ENCODE assay signal across 22 cellular contexts in genomic region chr2:230696670-230697069, GRCh38. TPM values are rescaled to one million over a fixed set of nuclear protein-coding genes. Genes with fewer than 3 reads are reported as not detected.
DNase-seq lines count a peak whose midpoint lies in the region; ATAC-seq and TF ChIP-seq lines count a peak whose summit lies in the region.
"Had no signal": no experiment of that assay in that cellular context is flagged by ENCODE, and none has a peak within 500 bp of the region (broad histone marks: within the 10 kb centered on the region; RNA-seq: fewer than 3 reads in every experiment).

No MANE protein-coding gene starts in this region.

- intact Hi-C loops in activated T-helper 1 cell treated with anti-CD3 and anti-CD28 coated beads, Interleukin-12 subunit alpha, Interleukin-12 subunit beta, Interleukin-2, Interleukin-4 antibody, amounts not matched to agents 30 ng/mL and 10 ng/mL and 1 ng/mL, durations not matched to agents 14 hours and 24 hours and 36 hours (cut with micrococcal nuclease) = no loop called here
- intact Hi-C loops in spleen (cut with DNase I; ENCODE audit: low total_unique reads) = no loop called here

- H3K36me3 Mint-ChIP-seq in type B pancreatic cell = no peaks in the 10 kb centered on the region
- H3K36me3 Mint-ChIP-seq in activated T-helper 1 cell treated with anti-CD3 and anti-CD28 coated beads, Interleukin-12 subunit alpha, Interleukin-12 subunit beta, Interleukin-2, Interleukin-4 antibody, amounts not matched to agents 30 ng/mL and 10 ng/mL and 1 ng/mL, durations not matched to agents 14 hours and 24 hours and 36 hours (ENCODE audit: low read depth) = peaks cover 6% of the 10 kb centered on the region

- TF ChIP-seq CTCF in VCaP (conservative IDR thresholded peaks at IDR 0.05) (no peak), type B pancreatic cell (conservative IDR thresholded peaks at IDR 0.05) (no peak), spleen (IDR thresholded peaks at IDR 0.05 in 8 of 11, conservative IDR thresholded peaks at IDR 0.05 in 3 of 11) (no peak)

- no peaks in the 10 kb centered on the region for H3K4me1 Mint-ChIP-seq in type B pancreatic cell (ENCODE audit: unreplicated experiment)
- peaks cover 23% of the 10 kb centered on the region for H3K4me1 Mint-ChIP-seq in activated T-helper 1 cell treated with anti-CD3 and anti-CD28 coated beads, Interleukin-12 subunit alpha, Interleukin-12 subunit beta, Interleukin-2, Interleukin-4 antibody, amounts not matched to agents 30 ng/mL and 10 ng/mL and 1 ng/mL, durations not matched to agents 14 hours and 24 hours and 36 hours (ENCODE audit: low read depth)

- no peak for TF ChIP-seq POLR2A in spleen (IDR thresholded peaks at IDR 0.05)

- no peaks in the 10 kb centered on the region for H3K36me3 ChIP-seq in spleen

- H3K4me1 ChIP-seq in spleen = peaks cover 0 to 18% (median 0%) of the 10 kb centered on the region in 6 donors

- H3K9me3 Mint-ChIP-seq in type B pancreatic cell = peaks cover 6% of the 10 kb centered on the region
- H3K9me3 Mint-ChIP-seq in activated T-helper 1 cell treated with anti-CD3 and anti-CD28 coated beads, Interleukin-12 subunit alpha, Interleukin-12 subunit beta, Interleukin-2, Interleukin-4 antibody, amounts not matched to agents 30 ng/mL and 10 ng/mL and 1 ng/mL, durations not matched to agents 14 hours and 24 hours and 36 hours = peaks cover 4% of the 10 kb centered on the region
- H3K9me3 Mint-ChIP-seq: HFFc6 had no signal

- no peak overlapping the region for H3K4me3 Mint-ChIP-seq in type B pancreatic cell
- H3K4me3 Mint-ChIP-seq in activated T-helper 1 cell treated with anti-CD3 and anti-CD28 coated beads, Interleukin-12 subunit alpha, Interleukin-12 subunit beta, Interleukin-2, Interleukin-4 antibody, amounts not matched to agents 30 ng/mL and 10 ng/mL and 1 ng/mL, durations not matched to agents 14 hours and 24 hours and 36 hours = no peak overlapping the region
- H3K4me3 Mint-ChIP-seq: CD14-positive monocyte, HFFc6 had no signal

- ATAC-seq in esophagus mucosa (peak; percentile 54), HG03097 (IDR thresholded peaks at IDR 0.05; ENCODE audit: low FRiP score, unreplicated experiment) (no peak)
- ATAC-seq: Right ventricle myocardium inferior had no signal

- peak; percentile 4 for DNase-seq in activated CD8-positive, alpha-beta memory T cell treated with anti-CD3 and anti-CD28 coated beads, Interleukin-2, amount 50 U/mL, for 48 hours
- no peak for DNase-seq in activated CD8-positive, alpha-beta memory T cell treated with anti-CD3 and anti-CD28 coated beads for 24 hours
- no peak for DNase-seq in type B pancreatic cell (ENCODE audit: extremely low spot score, unreplicated experiment)
- no peak for DNase-seq in activated T-helper 1 cell treated with anti-CD3 and anti-CD28 coated beads, Interleukin-12 subunit alpha, Interleukin-12 subunit beta, Interleukin-2, Interleukin-4 antibody, amounts not matched to agents 30 ng/mL and 10 ng/mL and 1 ng/mL, durations not matched to agents 14 hours and 24 hours and 36 hours (ENCODE audit: low spot score)
- DNase-seq in spleen = no peak
- DNase-seq: EL, H7, HFFc6, KG1, MV-4-11, NCI-H1105 treated with DMSO at 0.1 percent for 48 hours, NCI-H1694, NCI-H2081, NCI-H2171, NCI-H345, NCI-H524, NCI-H82 had no signal

- H3K4me3 ChIP-seq in spleen = no peak overlapping the region

- H3K27me3 ChIP-seq in spleen (replicated peaks in 1 of 7) = no peaks in the 10 kb centered on the region

- H3K27me3 Mint-ChIP-seq in type B pancreatic cell = no peaks in the 10 kb centered on the region
- no peaks in the 10 kb centered on the region for H3K27me3 Mint-ChIP-seq in activated T-helper 1 cell treated with anti-CD3 and anti-CD28 coated beads, Interleukin-12 subunit alpha, Interleukin-12 subunit beta, Interleukin-2, Interleukin-4 antibody, amounts not matched to agents 30 ng/mL and 10 ng/mL and 1 ng/mL, durations not matched to agents 14 hours and 24 hours and 36 hours (ENCODE audit: insufficient read depth)

- H3K9me3 ChIP-seq in spleen = peaks cover 0 to 3% (median 0%) of the 10 kb centered on the region in 8 donors

- peak overlapping the region; percentile 92 for H3K27ac Mint-ChIP-seq in type B pancreatic cell
- H3K27ac Mint-ChIP-seq in activated T-helper 1 cell treated with anti-CD3 and anti-CD28 coated beads, Interleukin-12 subunit alpha, Interleukin-12 subunit beta, Interleukin-2, Interleukin-4 antibody, amounts not matched to agents 30 ng/mL and 10 ng/mL and 1 ng/mL, durations not matched to agents 14 hours and 24 hours and 36 hours = no peak overlapping the region
- H3K27ac Mint-ChIP-seq: CD14-positive monocyte, HFFc6 had no signal

- H3K27ac ChIP-seq in VCaP = 0 out of 2 replicates have a peak overlapping the region, but pooled peaks have one; percentile 21
- H3K27ac ChIP-seq in spleen = no peak overlapping the region

RNA-seq across cellular contexts. Expression of gene CAB39, which starts 16.0 kb away (rescaled TPM):
- total RNA-seq in esophagus mucosa (50.8 TPM), type B pancreatic cell (ENCODE audit: low replicate concordance) (49.2 and 66.9 TPM in 2 replicates), spleen (100 to 1,000 TPM in 3 of 7 donors, 10 to 100 TPM in 4; 74.8 to 120 (median 85.1) TPM)
- 168 and 170 TPM in 2 replicates for total RNA-seq in activated T-helper 1 cell treated with anti-CD3 and anti-CD28 coated beads, Interleukin-12 subunit alpha, Interleukin-12 subunit beta, Interleukin-2, Interleukin-4 antibody, amounts not matched to agents 30 ng/mL and 10 ng/mL and 1 ng/mL, durations not matched to agents 14 hours and 24 hours and 36 hours
- polyA plus RNA-seq in spleen = 10 to 100 TPM; 24.4 to 42.0 (median 29.8) TPM
